Comparison of ENCODE assay signal across 9 cellular contexts in the genomic region with DNA sequence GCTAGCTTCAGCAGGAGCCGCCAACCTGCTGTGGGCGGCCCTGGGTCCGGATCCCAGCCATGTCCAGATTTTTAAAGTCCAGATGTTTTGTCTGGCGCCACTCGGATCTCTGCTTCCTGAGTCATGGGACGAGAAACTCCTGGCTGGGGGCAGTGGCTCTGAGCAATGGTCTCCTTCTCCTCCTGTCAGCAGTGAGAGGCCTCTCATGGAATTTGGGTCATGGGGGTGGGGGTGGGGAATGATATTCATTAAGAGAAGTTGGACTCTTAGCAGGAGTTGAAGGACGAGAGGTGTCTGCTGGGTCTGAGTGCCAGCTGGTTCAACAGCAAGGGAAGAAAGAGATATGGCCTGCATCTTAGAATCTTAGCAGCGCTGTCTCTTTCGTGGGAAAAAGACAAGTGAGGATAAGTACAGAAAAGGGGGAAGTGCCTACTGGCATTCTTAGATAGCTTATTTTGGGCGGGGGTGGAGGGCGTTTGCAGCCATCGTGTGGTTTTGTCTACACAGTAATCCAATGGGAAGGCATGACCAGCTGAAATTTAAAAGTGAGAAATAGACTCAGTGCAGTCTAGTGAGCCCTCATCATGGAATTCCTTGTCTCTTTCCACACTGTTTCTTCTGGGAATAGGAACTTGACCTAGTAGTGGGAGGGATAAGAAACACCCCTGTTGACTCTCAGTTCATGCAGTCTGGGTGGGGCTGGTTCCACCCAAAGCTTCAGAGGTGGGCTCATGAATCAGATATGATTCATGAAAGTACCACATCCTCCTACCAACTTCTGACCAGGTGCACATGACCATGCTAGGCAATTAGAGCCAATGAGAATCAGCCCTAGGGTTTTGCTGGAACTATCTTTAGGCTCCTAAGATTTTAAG.
DNase-seq lines count a peak whose midpoint lies in the region; ATAC-seq and TF ChIP-seq lines count a peak whose summit lies in the region.
"Had no signal": no experiment of that assay in that cellular context is flagged by ENCODE, and none has a peak within 500 bp of the region (broad histone marks: within the 10 kb centered on the region; RNA-seq: fewer than 3 reads in every experiment).

No MANE protein-coding gene starts in this region.

- H3K4me3 ChIP-seq in IMR-90 (ENCODE audit: insufficient read depth, low read depth, low read length): no peak overlapping the region
- H3K4me3 ChIP-seq in gastroesophageal sphincter: no peak overlapping the region
- H3K4me3 ChIP-seq in A673 (ENCODE audit: low read depth, low read length, poor library complexity, severe bottlenecking): no peak overlapping the region

- H4K8ac ChIP-seq in IMR-90 (ENCODE audit: low read depth in 2 of 2, low read length in 2 of 2): no peak overlapping the region

- peak; percentile 73 for ATAC-seq in GM19395 (IDR thresholded peaks at IDR 0.05; ENCODE audit: unreplicated experiment)
- peak; percentile 40 for ATAC-seq in IMR-90 (ENCODE audit: low read depth)
- peak; percentile 77 for ATAC-seq in gastroesophageal sphincter

- H3K27ac ChIP-seq in IMR-90 (ENCODE audit: insufficient read depth, low read length) (no peak overlapping the region), gastroesophageal sphincter (peak overlapping the region in 1 of 4 donors; percentile 21), A673 (ENCODE audit: low read depth, low read length, poor library complexity, severe bottlenecking) (no peak overlapping the region)

- H3K36me3 ChIP-seq in IMR-90 (ENCODE audit: control insufficient read depth, insufficient read depth, low read length): no peaks in the 10 kb centered on the region
- no peaks in the 10 kb centered on the region for H3K36me3 ChIP-seq in gastroesophageal sphincter
- no peaks in the 10 kb centered on the region for H3K36me3 ChIP-seq in A673 (ENCODE audit: insufficient read depth, low read length, poor library complexity, severe bottlenecking)

- no peaks in the 10 kb centered on the region for H4K20me1 ChIP-seq in IMR-90 (ENCODE audit: insufficient read depth, low read length)

- no peak overlapping the region for H2AK5ac ChIP-seq in IMR-90 (ENCODE audit: low read depth, low read length)

- TF ChIP-seq RAD21 in IMR-90 (IDR thresholded peaks at IDR 0.05; ENCODE audit: low read length): no peak

- H2BK20ac ChIP-seq in IMR-90 (ENCODE audit: low read depth, low read length): no peak overlapping the region

- CTCF ChIA-PET in IMR-90 (lab: Yijun Ruan, JAX) (interaction anchor here (0.7 kb wide), 1 partner anchor 27 kb away, joined by 3 read pairs; no protein-coding TSS in a partner anchor), A673 (lab: Charles Lee) (no interaction called here)

- H3K27me3 ChIP-seq in IMR-90 (ENCODE audit: control insufficient read depth, insufficient read depth, low read length) (no peaks in the 10 kb centered on the region), gastroesophageal sphincter (peaks cover 32% of the 10 kb centered on the region), A673 (replicated peaks; ENCODE audit: insufficient read depth, low read depth, low read length, poor library complexity) (peaks cover 26% of the 10 kb centered on the region)

- no peak overlapping the region for H3K14ac ChIP-seq in IMR-90 (replicated peaks; ENCODE audit: low read depth, low read length)

- BruUV-seq in IMR-90 (replicated peaks; lab: Mats Ljungman, UMichigan) (no TSS peak), A673 (replicated peaks; lab: Mats Ljungman, UMichigan) (no TSS peak)

- no peak overlapping the region for H2BK15ac ChIP-seq in IMR-90 (ENCODE audit: low read depth, low read length)

- no peaks in the 10 kb centered on the region for H3K9me3 ChIP-seq in IMR-90 (ENCODE audit: control insufficient read depth, insufficient read depth, low read length)
- no peaks in the 10 kb centered on the region for H3K9me3 ChIP-seq in gastroesophageal sphincter
- no peaks in the 10 kb centered on the region for H3K9me3 ChIP-seq in A673 (ENCODE audit: low read depth, low read length, poor library complexity, severe bottlenecking)

- TF ChIP-seq POLR2A in IMR-90 (IDR thresholded peaks at IDR 0.05; ENCODE audit: low read depth, low read length): no peak
- no peak for TF ChIP-seq POLR2A in gastroesophageal sphincter (IDR thresholded peaks at IDR 0.05)

- dilution Hi-C loops in IMR-90 (cut with HindIII; ENCODE audit: low sequenced_read_pairs, unreplicated experiment): no loop called here

- no peak overlapping the region for H3K9ac ChIP-seq in IMR-90 (ENCODE audit: low read depth, low read length)

- no peaks in the 10 kb centered on the region for H3K9me1 ChIP-seq in IMR-90 (ENCODE audit: insufficient read depth, low read length)

- H3K56ac ChIP-seq in IMR-90 (ENCODE audit: extremely low read depth, insufficient read depth, low read length): no peak overlapping the region

- no peak overlapping the region for H4K91ac ChIP-seq in IMR-90 (ENCODE audit: insufficient read depth, low read depth, low read length)

- 29% methylated on average over 6 of the region's 12 CpGs; no CpG with 5 or more reads in 1 of the 2 experiments for WGBS in IMR-90 (ENCODE audit: extremely low coverage in 2 of 2, insufficient read length in 1 of 2), 2 experiments
- 33% methylated on average over 11 of the region's 12 CpGs; no CpG with 5 or more reads in 1 of the 2 donors for WGBS in gastroesophageal sphincter (ENCODE audit: low coverage in 1 of 2), 2 donors

- H3K4me1 ChIP-seq in IMR-90 (ENCODE audit: control insufficient read depth, insufficient read depth, low read length) (no peaks in the 10 kb centered on the region; the same call in 1 of the 2 replicates), gastroesophageal sphincter (no peaks in the 10 kb centered on the region), A673 (ENCODE audit: insufficient read depth, low read length, poor library complexity, severe bottlenecking) (no peaks in the 10 kb centered on the region)

- no peak for TF ChIP-seq CTCF in IMR-90 (conservative IDR thresholded peaks at IDR 0.05; ENCODE audit: low read depth, low read length)
- TF ChIP-seq CTCF in gastroesophageal sphincter (IDR thresholded peaks at IDR 0.05): no peak
- TF ChIP-seq CTCF in A673 (conservative IDR thresholded peaks at IDR 0.05; ENCODE audit: low read depth, low read length): no peak

- H3K4ac ChIP-seq in IMR-90 (ENCODE audit: low read depth, low read length): no peak overlapping the region

- H4K5ac ChIP-seq in IMR-90 (ENCODE audit: low read depth, low read length): no peak overlapping the region

- POLR2A ChIA-PET in IMR-90 (lab: Charles Lee; ENCODE audit: unreplicated experiment): interaction anchor here (0.5 kb wide), 1 partner anchor 46 kb away, joined by 4 read pairs; no protein-coding TSS in a partner anchor
- POLR2A ChIA-PET in A673 (lab: Charles Lee; ENCODE audit: low non-redundant PET): no interaction called here

- H3K79me1 ChIP-seq in IMR-90 (ENCODE audit: low read depth in 1 of 2, low read length in 2 of 2): no peaks in the 10 kb centered on the region

- H3K23ac ChIP-seq in IMR-90 (ENCODE audit: low read depth, low read length): no peak overlapping the region

- no peak overlapping the region for H2AFZ ChIP-seq in IMR-90 (replicated peaks; ENCODE audit: low read length, poor library complexity)

- DNase-seq in A172 (ENCODE audit: low spot score) (peak; percentile 96), IMR-90 (peak; percentile 26), occipital lobe (lab: John Stamatoyannopoulos, UW) (no peak), NCI-H2029 treated with DMSO at 0.1 percent for 48 hours (lab: John Stamatoyannopoulos, UW) (no peak), A673 (ENCODE audit: low spot score) (no peak), NCI-H2107 treated with DMSO at 0.1 percent for 48 hours (lab: John Stamatoyannopoulos, UW; ENCODE audit: unreplicated experiment) (no peak)
- DNase-seq: COR-L47 had no signal

- H3K4me2 ChIP-seq in IMR-90 (ENCODE audit: low read depth, low read length): no peak overlapping the region; the same call in 1 of the 2 replicates

- in situ Hi-C loops in IMR-90 (cut with MboI; ENCODE audit: low sequenced_read_pairs): no loop called here

- H2BK5ac ChIP-seq in IMR-90 (ENCODE audit: low read depth, low read length, poor library complexity, severe bottlenecking): no peak overlapping the region

- H3K18ac ChIP-seq in IMR-90 (ENCODE audit: low read depth, low read length): no peak overlapping the region

- H2BK120ac ChIP-seq in IMR-90 (ENCODE audit: low read depth, low read length): no peak overlapping the region

- TF ChIP-seq EP300 in gastroesophageal sphincter (IDR thresholded peaks at IDR 0.05): no peak

- intact Hi-C loops in IMR-90 (cut with micrococcal nuclease) (loop anchor here (5.0 to 10.0 kb wide), 2 partner anchors 323 to 325 kb away; no protein-coding TSS in a partner anchor), A673 (cut with micrococcal nuclease; ENCODE audit: unreplicated experiment) (no loop called here)

- no peak overlapping the region for H2AK9ac ChIP-seq in IMR-90 (replicated peaks; ENCODE audit: low read depth, low read length, poor library complexity)

TF ChIP-seq in IMR-90, 13 proteins besides CTCF, POLR2A, EP300 and RAD21 (continues in another document):
- TF ChIP-seq MAFK (IDR thresholded peaks at IDR 0.05; ENCODE audit: low read depth, low read length): no peak
- TF ChIP-seq SMC3 (IDR thresholded peaks at IDR 0.05; ENCODE audit: low read depth, low read length): no peak
- TF ChIP-seq BHLHE40 (IDR thresholded peaks at IDR 0.05; ENCODE audit: low read depth, low read length): no peak
- TF ChIP-seq CHD1 (IDR thresholded peaks at IDR 0.05; ENCODE audit: low read depth, low read length): no peak
- no peak for TF ChIP-seq NFE2L2 (IDR thresholded peaks at IDR 0.05; ENCODE audit: low read depth, low read length)
- TF ChIP-seq RCOR1 (IDR thresholded peaks at IDR 0.05; ENCODE audit: insufficient replicate concordance, low read length): no peak
- no peak for TF ChIP-seq RFX5 (IDR thresholded peaks at IDR 0.05; ENCODE audit: low read depth, low read length)
- TF ChIP-seq MXI1 (IDR thresholded peaks at IDR 0.05; ENCODE audit: borderline replicate concordance, low read depth, low read length): no peak
- no peak for TF ChIP-seq CEBPB (IDR thresholded peaks at IDR 0.05; ENCODE audit: low read depth, low read length)
- no peak for TF ChIP-seq FOS (IDR thresholded peaks at IDR 0.05; ENCODE audit: low read depth, low read length)
- TF ChIP-seq, protein P1, sequence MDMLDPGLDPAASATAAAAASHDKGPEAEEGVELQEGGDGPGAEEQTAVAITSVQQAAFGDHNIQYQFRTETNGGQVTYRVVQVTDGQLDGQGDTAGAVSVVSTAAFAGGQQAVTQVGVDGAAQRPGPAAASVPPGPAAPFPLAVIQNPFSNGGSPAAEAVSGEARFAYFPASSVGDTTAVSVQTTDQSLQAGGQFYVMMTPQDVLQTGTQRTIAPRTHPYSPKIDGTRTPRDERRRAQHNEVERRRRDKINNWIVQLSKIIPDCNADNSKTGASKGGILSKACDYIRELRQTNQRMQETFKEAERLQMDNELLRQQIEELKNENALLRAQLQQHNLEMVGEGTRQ (IDR thresholded peaks at IDR 0.05; ENCODE audit: low read depth, low read length): no peak

Comparison
In these comparisons a context has a peak if more than half of its experiments do, and no peak if none do; other contexts are left out.
1. DNase-seq: peak in A172 (single experiment) and IMR-90 (single experiment); none in occipital lobe (single experiment), NCI-H2029 treated with DMSO at 0.1 percent for 48 hours (single experiment), A673 (single experiment) and NCI-H2107 treated with DMSO at 0.1 percent for 48 hours (single experiment).
2. Peak in every context shown above with its lines, with median percentiles within 50 percentile points of each other: ATAC-seq.